In genomic region chr9:137296214-137297059, GRCh38 we compare ENCODE assay signal across 9 cellular contexts. TPM values are rescaled to one million over a fixed set of nuclear protein-coding genes. Genes with fewer than 3 reads are reported as not detected.
DNase-seq lines count a peak whose midpoint lies in the region; ATAC-seq and TF ChIP-seq lines count a peak whose summit lies in the region.
"Had no signal": no experiment of that assay in that cellular context is flagged by ENCODE, and none has a peak within 500 bp of the region (broad histone marks: within the 10 kb centered on the region; RNA-seq: fewer than 3 reads in every experiment).

No MANE protein-coding gene starts in this region.

- H3K4me3 ChIP-seq in right atrium auricular region (peak overlapping the region; percentile 36 to 43), rectal smooth muscle tissue (ENCODE audit: low read length) (peak overlapping the region; percentile 47)

- H3K9me3 Mint-ChIP-seq in activated naive CD8-positive, alpha-beta T cell (ENCODE audit: low read depth): no peaks in the 10 kb centered on the region

- H3K4me1 Mint-ChIP-seq in activated naive CD8-positive, alpha-beta T cell (ENCODE audit: low read depth): peaks cover 17% of the 10 kb centered on the region

- peaks cover 0 to 60% of the 10 kb centered on the region in 2 donors for H3K4me1 ChIP-seq in right atrium auricular region
- H3K4me1 ChIP-seq in rectal smooth muscle tissue (ENCODE audit: control insufficient read depth, insufficient read depth, low read length): no peaks in the 10 kb centered on the region

- ATAC-seq in HG02798 (IDR thresholded peaks at IDR 0.05; ENCODE audit: poor library complexity, unreplicated experiment) (no peak), GM19463 (IDR thresholded peaks at IDR 0.05; ENCODE audit: unreplicated experiment) (no peak)

- peaks cover 0 to 4% of the 10 kb centered on the region in 2 donors for H3K9me3 ChIP-seq in right atrium auricular region

- peak overlapping the region; percentile 77 for H3K4me3 Mint-ChIP-seq in activated naive CD8-positive, alpha-beta T cell

- peaks cover 17% of the 10 kb centered on the region for H3K27me3 Mint-ChIP-seq in activated naive CD8-positive, alpha-beta T cell

- H3K36me3 ChIP-seq in right atrium auricular region (no peaks in the 10 kb centered on the region), rectal smooth muscle tissue (ENCODE audit: control insufficient read depth, insufficient read depth, low read length) (no peaks in the 10 kb centered on the region)

- H3K9ac ChIP-seq in rectal smooth muscle tissue (ENCODE audit: low read length): peak overlapping the region; percentile 78
- H3K9ac ChIP-seq: KMS-11 had no signal

- H3K27ac ChIP-seq in right atrium auricular region: peak overlapping the region; percentile 79 to 83
- H3K27ac ChIP-seq in rectal smooth muscle tissue (ENCODE audit: low read depth, low read length): peak overlapping the region; percentile 30
- H3K27ac ChIP-seq: KMS-11 had no signal

- peak; percentile 37 for DNase-seq in HCEC 1CT
- DNase-seq in right atrium auricular region (ENCODE audit: low spot score): peak; percentile 70
- no peak for DNase-seq in cerebellar nuclear complex (lab: John Stamatoyannopoulos, UW)
- DNase-seq in medulla oblongata (ENCODE audit: extremely low spot score): no peak

- no peak overlapping the region for H3K27ac Mint-ChIP-seq in activated naive CD8-positive, alpha-beta T cell

- TF ChIP-seq CTCF in right atrium auricular region (IDR thresholded peaks at IDR 0.05): no peak

- H3K36me3 Mint-ChIP-seq in activated naive CD8-positive, alpha-beta T cell: no peaks in the 10 kb centered on the region

- peaks cover 0 to 9% of the 10 kb centered on the region in 2 donors for H3K27me3 ChIP-seq in right atrium auricular region
- H3K27me3 ChIP-seq in rectal smooth muscle tissue (ENCODE audit: control insufficient read depth, insufficient read depth, low read length): peaks cover 26% of the 10 kb centered on the region

RNA-seq across cellular contexts. Expression of gene NRARP, which starts 5.6 kb away (rescaled TPM):
- total RNA-seq in right atrium auricular region: 10 to 100 TPM in 1 of 2 donors, 1 to 10 TPM in 1; 5.6 to 13.3 TPM

RNA-seq across cellular contexts. Expression of gene TOR4A, which starts 18.9 kb away (rescaled TPM):
- total RNA-seq in right atrium auricular region: 10 to 100 TPM in 1 of 2 donors, 1 to 10 TPM in 1; 9.4 to 16.8 TPM

RNA-seq across cellular contexts. Expression of gene NELFB, which starts 41.3 kb away (rescaled TPM):
- total RNA-seq in right atrium auricular region: 10 to 100 TPM; 30.0 to 38.0 TPM

RNA-seq across cellular contexts. Expression of gene STPG3, which starts 45.4 kb away (rescaled TPM):
- total RNA-seq in right atrium auricular region: not detected

RNA-seq across cellular contexts. Expression of gene TUBB4B, which starts 55.4 kb away (rescaled TPM):
- total RNA-seq in right atrium auricular region: 100 to 1,000 TPM; 310 to 394 TPM

Comparison
In these comparisons a context has a peak if more than half of its experiments do, and no peak if none do; other contexts are left out.
1. DNase-seq: peak in HCEC 1CT (single experiment) and right atrium auricular region (single experiment); none in cerebellar nuclear complex (0 of 2) and medulla oblongata (single experiment).